In the genomic region with DNA sequence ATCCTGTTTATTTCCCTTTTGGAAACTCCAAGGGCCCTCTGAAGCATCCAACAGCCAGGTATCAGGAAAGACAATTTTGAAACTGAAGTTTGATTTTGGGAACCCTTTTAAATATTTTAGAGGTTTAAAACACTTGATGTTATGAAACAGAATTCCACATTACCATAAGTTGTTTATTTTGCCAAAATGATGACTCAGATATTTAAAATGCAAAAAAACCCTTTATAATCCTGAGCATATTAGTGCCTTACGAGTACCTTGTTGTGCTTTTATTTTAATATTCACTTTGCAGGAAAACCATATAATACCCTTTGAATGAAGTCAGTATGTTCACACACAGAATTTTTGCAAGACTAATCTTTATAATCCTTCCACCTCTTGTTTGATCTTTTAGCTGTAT, we compare ENCODE assay signal across 28 cellular contexts.
"Had no signal": no experiment of that assay in that cellular context is flagged by ENCODE, and none has a peak within 500 bp of the region (broad histone marks: within the 10 kb centered on the region; RNA-seq: fewer than 3 reads in every experiment).

No MANE protein-coding gene starts in this region.

- H3K4me3 ChIP-seq: colonic mucosa, coronary artery, dorsolateral prefrontal cortex, esophagus muscularis mucosa, esophagus squamous epithelium, gastrocnemius medialis, gastroesophageal sphincter, heart left ventricle, heart right ventricle had no signal

- H3K27ac Mint-ChIP-seq: dendritic cell treated with granulocyte-macrophage colony-stimulating factor and Interleukin-4, amounts not matched to agents 40 ng/mL and 50 ng/mL, for 4 days; effector memory CD8-positive, alpha-beta T cell; endodermal cell had no signal

- H3K27me3 ChIP-seq: colonic mucosa, esophagus muscularis mucosa, esophagus squamous epithelium, gastrocnemius medialis, gastroesophageal sphincter, heart left ventricle, heart right ventricle had no signal

- H3K9me3 Mint-ChIP-seq: dendritic cell treated with granulocyte-macrophage colony-stimulating factor and Interleukin-4, amounts not matched to agents 40 ng/mL and 50 ng/mL, for 4 days had no signal

- DNase-seq: colonic mucosa; cortex of kidney; dermis blood vessel endothelial cell; dorsolateral prefrontal cortex; effector CD4-positive, alpha-beta T cell; effector CD8-positive, alpha-beta T cell; effector memory CD4-positive, alpha-beta T cell; effector memory CD8-positive, alpha-beta T cell; endodermal cell; erythroblast; esophagus squamous epithelium; foreskin fibroblast; foreskin melanocyte; gastrocnemius medialis; glutamatergic neuron; head of caudate nucleus; heart left ventricle; heart right ventricle had no signal

- FAIRE-seq: colon, endometrium, endothelial cell of umbilical vein, frontal cortex had no signal

- ATAC-seq: effector memory CD8-positive, alpha-beta T cell; esophagus mucosa; gastrocnemius medialis; gastroesophageal sphincter; heart left ventricle; heart right ventricle had no signal

- H3K4me3 Mint-ChIP-seq: dendritic cell treated with granulocyte-macrophage colony-stimulating factor and Interleukin-4, amounts not matched to agents 40 ng/mL and 50 ng/mL, for 4 days; effector memory CD8-positive, alpha-beta T cell; endodermal cell had no signal

- H3K36me3 ChIP-seq: colonic mucosa, esophagus muscularis mucosa, esophagus squamous epithelium, gastrocnemius medialis, gastroesophageal sphincter, heart left ventricle, heart right ventricle had no signal

- H3K9me3 ChIP-seq: colonic mucosa, esophagus muscularis mucosa, esophagus squamous epithelium, gastrocnemius medialis, gastroesophageal sphincter had no signal

- H3K27me3 Mint-ChIP-seq: dendritic cell treated with granulocyte-macrophage colony-stimulating factor and Interleukin-4, amounts not matched to agents 40 ng/mL and 50 ng/mL, for 4 days; effector memory CD8-positive, alpha-beta T cell had no signal

- H3K4me1 ChIP-seq: colonic mucosa, esophagus muscularis mucosa, esophagus squamous epithelium, gastroesophageal sphincter, heart left ventricle, heart right ventricle had no signal

- H3K27ac ChIP-seq: colonic mucosa, coronary artery, dorsolateral prefrontal cortex, epithelial cell of prostate, esophagus muscularis mucosa, esophagus squamous epithelium, gastrocnemius medialis, gastroesophageal sphincter, heart left ventricle, heart right ventricle had no signal
